8 cellular contexts compared by ENCODE assay signal in genomic region chr3:107598926-107599754, GRCh38.
A peak's percentile ranks its signal among the peaks of the same experiment; 100 is the strongest.
DNase-seq lines count a peak whose midpoint lies in the region; ATAC-seq, FAIRE-seq and TF ChIP-seq lines count a peak whose summit lies in the region.

No MANE protein-coding gene starts in this region.

- H3K9me3 ChIP-seq in right lobe of liver = no peaks in the 10 kb centered on the region

- H3K36me3 ChIP-seq in right lobe of liver = no peaks in the 10 kb centered on the region

- H3K4me1 Mint-ChIP-seq in activated CD4-positive, alpha-beta T cell treated with anti-CD3 and anti-CD28 coated beads for 36 hours = peaks cover 55% of the 10 kb centered on the region

- intact Hi-C loops in activated CD4-positive, alpha-beta T cell treated with anti-CD3 and anti-CD28 coated beads for 36 hours (cut with DNase I, micrococcal nuclease) = loop anchor here (1.0 to 10.0 kb wide), 3 partner anchors 76 to 626 kb away; partner anchors contain the start of genes BBX (in 1 of the 2) and IFT57 (in 1 of the 2)
- intact Hi-C loops in right lobe of liver (cut with DNase I) = no loop called here

- TF ChIP-seq CTCF in LNCaP clone FGC (IDR thresholded peaks at IDR 0.05; ENCODE audit: control insufficient read depth, extremely low read depth, insufficient read depth) = no peak
- TF ChIP-seq CTCF in right lobe of liver (IDR thresholded peaks at IDR 0.05) = no peak

- POLR2A ChIA-PET in activated CD4-positive, alpha-beta T cell treated with anti-CD3 and anti-CD28 coated beads for 36 hours (lab: Charles Lee) = interaction anchor here (0.7 kb wide), 1 partner anchor 116 kb away, joined by 3 read pairs; no protein-coding TSS in a partner anchor

- H3K4me1 ChIP-seq in right lobe of liver = peaks cover 0 to 8% (median 4%) of the 10 kb centered on the region in 4 donors

- H3K27me3 ChIP-seq in right lobe of liver = no peaks in the 10 kb centered on the region

- ATAC-seq in activated CD4-positive, alpha-beta T cell treated with anti-CD3 and anti-CD28 coated beads for 36 hours = peak; percentile 88
- peak; percentile 97 to 98 (median 97) for ATAC-seq in right lobe of liver

- 3% methylated on average over 11 of the region's 11 CpGs for WGBS in right lobe of liver (ENCODE audit: insufficient coverage, low coverage, low lambda C conversion rate, missing lambda C conversion rate)

- no peaks in the 10 kb centered on the region for H3K27me3 Mint-ChIP-seq in activated CD4-positive, alpha-beta T cell treated with anti-CD3 and anti-CD28 coated beads for 36 hours

- H3K4me3 Mint-ChIP-seq in activated CD4-positive, alpha-beta T cell treated with anti-CD3 and anti-CD28 coated beads for 36 hours = peak overlapping the region; percentile 91

- H3K9me3 Mint-ChIP-seq in activated CD4-positive, alpha-beta T cell treated with anti-CD3 and anti-CD28 coated beads for 36 hours (ENCODE audit: low read depth) = peaks cover 2% of the 10 kb centered on the region

- CTCF ChIA-PET in activated CD4-positive, alpha-beta T cell treated with anti-CD3 and anti-CD28 coated beads for 36 hours (lab: Charles Lee) = interaction anchor here (0.5 to 2.1 kb wide), 9 partner anchors 17 to 1452 kb away, joined by 3 to 12 read pairs (median 3); no protein-coding TSS in a partner anchor

- peak; percentile 85 for FAIRE-seq in H54 (lab: Jason Lieb, UNC)

- no peak for TF ChIP-seq POLR2A in H54 (IDR thresholded peaks at IDR 0.05; ENCODE audit: low read depth, low read length)
- TF ChIP-seq POLR2A in right lobe of liver (IDR thresholded peaks at IDR 0.05) = no peak

- peak overlapping the region; percentile 99 for H3K27ac Mint-ChIP-seq in activated CD4-positive, alpha-beta T cell treated with anti-CD3 and anti-CD28 coated beads for 36 hours

- H3K4me3 ChIP-seq in GM08714 (ENCODE audit: low read length) (peak overlapping the region; percentile 94), LNCaP clone FGC (ENCODE audit: low read depth, low read length) (peak overlapping the region; percentile 46), right lobe of liver (peak overlapping the region; percentile 30 to 45 (median 36))

- H3K36me3 Mint-ChIP-seq in activated CD4-positive, alpha-beta T cell treated with anti-CD3 and anti-CD28 coated beads for 36 hours (ENCODE audit: low read depth) = peaks cover 7% of the 10 kb centered on the region

- no peak for DNase-seq in H54 (ENCODE audit: insufficient read length, low spot score)
- DNase-seq in LNCaP clone FGC (ENCODE audit: low read depth) = peak; percentile 28
- DNase-seq in activated CD4-positive, alpha-beta T cell treated with anti-CD3 and anti-CD28 coated beads for 36 hours = peak; percentile 68
- peak; percentile 49 to 82 for DNase-seq in dermis microvascular lymphatic vessel endothelial cell (ENCODE audit: low read depth in 2 of 2)
- DNase-seq in right lobe of liver = peak; percentile 56 to 63 (median 58)
- DNase-seq in stimulated activated CD8-positive, alpha-beta memory T cell treated with anti-CD3 and anti-CD28 coated beads, Interleukin-12 subunit alpha, Interleukin-12 subunit beta, amount 100 ng/mL, for 4 hours (ENCODE audit: low read depth) = peak; percentile 13
- DNase-seq in SK-N-DZ (ENCODE audit: low spot score) = no peak

- H3K27ac ChIP-seq in right lobe of liver = peak overlapping the region; percentile 29 to 73 (median 59)

Comparison
In these comparisons a context has a peak if more than half of its experiments do, and no peak if none do; other contexts are left out.
1. H3K4me3 ChIP-seq: peak in every context shown above with its lines; median percentile 94 in GM08714; 46 in LNCaP clone FGC; 36 in right lobe of liver.
2. DNase-seq: peak in LNCaP clone FGC (single experiment), activated CD4-positive, alpha-beta T cell treated with anti-CD3 and anti-CD28 coated beads for 36 hours (single experiment), dermis microvascular lymphatic vessel endothelial cell (2 of 2), right lobe of liver (3 of 3) and stimulated activated CD8-positive, alpha-beta memory T cell treated with anti-CD3 and anti-CD28 coated beads, Interleukin-12 subunit alpha, Interleukin-12 subunit beta, amount 100 ng/mL, for 4 hours (single experiment); none in H54 (single experiment) and SK-N-DZ (single experiment).
3. intact Hi-C loops: an anchor here in activated CD4-positive, alpha-beta T cell treated with anti-CD3 and anti-CD28 coated beads for 36 hours (1.0 to 10.0 kb wide); none called in right lobe of liver.